10 cellular contexts compared by ENCODE assay signal in genomic region chr4:152458801-152459302, GRCh38.
DNase-seq lines count a peak whose midpoint lies in the region; ATAC-seq, FAIRE-seq and TF ChIP-seq lines count a peak whose summit lies in the region.
"Had no signal": no experiment of that assay in that cellular context is flagged by ENCODE, and none has a peak within 500 bp of the region (broad histone marks: within the 10 kb centered on the region; RNA-seq: fewer than 3 reads in every experiment).

No MANE protein-coding gene starts in this region.

- H3K27ac Mint-ChIP-seq in CD8-positive, alpha-beta memory T cell, result peak overlapping the region; percentile 2 to 89 (median 79)
- H3K27ac Mint-ChIP-seq: neural progenitor cell had no signal

- no peaks in the 10 kb centered on the region for H3K27me3 Mint-ChIP-seq in CD8-positive, alpha-beta memory T cell

- TF ChIP-seq CTCF in fibroblast of the aortic adventitia (IDR thresholded peaks at IDR 0.05; ENCODE audit: insufficient read depth, low read length) (no peak), foreskin keratinocyte (conservative IDR thresholded peaks at IDR 0.05) (no peak)

- CTCF ChIA-PET in CD8-positive, alpha-beta memory T cell (lab: Charles Lee), result interaction anchor here (0.9 to 1.9 kb wide), 2 partner anchors 42 to 73 kb away, joined by 3 read pairs; no protein-coding TSS in a partner anchor

- H3K36me3 ChIP-seq in CD8-positive, alpha-beta memory T cell (ENCODE audit: insufficient read depth, low read length), result no peaks in the 10 kb centered on the region
- H3K36me3 ChIP-seq: neural progenitor cell had no signal

- peaks cover 62 to 84% (median 66%) of the 10 kb centered on the region in 3 donors for H3K4me1 Mint-ChIP-seq in CD8-positive, alpha-beta memory T cell
- H3K4me1 Mint-ChIP-seq: neural progenitor cell had no signal

- ATAC-seq in GM21447 (IDR thresholded peaks at IDR 0.05; ENCODE audit: unreplicated experiment) (peak; percentile 36), foreskin keratinocyte (no peak)

- H3K4me3 ChIP-seq in CD8-positive, alpha-beta memory T cell (ENCODE audit: low read length), result no peak overlapping the region
- no peak overlapping the region for H3K4me3 ChIP-seq in fibroblast of the aortic adventitia (ENCODE audit: low read depth, low read length)
- H3K4me3 ChIP-seq: neural progenitor cell had no signal

- no peak overlapping the region for H3K27ac ChIP-seq in CD8-positive, alpha-beta memory T cell (ENCODE audit: low read depth, low read length)
- no peak overlapping the region for H3K27ac ChIP-seq in foreskin keratinocyte
- H3K27ac ChIP-seq: neural progenitor cell had no signal

- H3K27me3 ChIP-seq in CD8-positive, alpha-beta memory T cell (ENCODE audit: insufficient read depth, low read length, poor library complexity, severe bottlenecking), result no peaks in the 10 kb centered on the region
- no peaks in the 10 kb centered on the region for H3K27me3 ChIP-seq in foreskin keratinocyte
- H3K27me3 ChIP-seq: neural progenitor cell had no signal

- DNase-seq in CD8-positive, alpha-beta memory T cell, result peak in 1 of 5 donors; percentile 4
- DNase-seq in MV-4-11 (lab: John Stamatoyannopoulos, UW) (peak; percentile 75), fibroblast of the aortic adventitia (ENCODE audit: low read depth) (peak; percentile 8), DMS114 treated with DMSO at 0.1 percent for 48 hours (lab: John Stamatoyannopoulos, UW; ENCODE audit: unreplicated experiment) (no peak), frontal cortex (ENCODE audit: low spot score in 2 of 2) (no peak), foreskin melanocyte (no peak), foreskin keratinocyte (no peak)
- DNase-seq: activated CD4-positive, alpha-beta T cell treated with anti-CD3 and anti-CD28 coated beads, Interleukin-2, amount 50 U/mL, for 4 hours had no signal

- H3K36me3 Mint-ChIP-seq in CD8-positive, alpha-beta memory T cell, result peaks cover 2 to 10% (median 2%) of the 10 kb centered on the region in 3 donors

- FAIRE-seq in frontal cortex (lab: Jason Lieb, UNC), result no peak

- H3K4me1 ChIP-seq in CD8-positive, alpha-beta memory T cell (ENCODE audit: insufficient read depth, low read length), result peaks cover 17% of the 10 kb centered on the region
- peaks cover 4% of the 10 kb centered on the region for H3K4me1 ChIP-seq in foreskin keratinocyte
- H3K4me1 ChIP-seq: neural progenitor cell had no signal

- peak overlapping the region in 5 of 7 donors; percentile 7 to 74 (median 63) for H3K4me3 Mint-ChIP-seq in CD8-positive, alpha-beta memory T cell
- H3K4me3 Mint-ChIP-seq: neural progenitor cell had no signal

- no peaks in the 10 kb centered on the region for H3K9me3 Mint-ChIP-seq in CD8-positive, alpha-beta memory T cell

- no peaks in the 10 kb centered on the region for H3K9me3 ChIP-seq in CD8-positive, alpha-beta memory T cell (ENCODE audit: low read length)

- POLR2A ChIA-PET in CD8-positive, alpha-beta memory T cell (lab: Charles Lee), result no interaction called here

Comparison
In these comparisons a context has a peak if more than half of its experiments do, and no peak if none do; other contexts are left out.
1. DNase-seq: peak in MV-4-11 (single experiment) and fibroblast of the aortic adventitia (single experiment); none in DMS114 treated with DMSO at 0.1 percent for 48 hours (single experiment), frontal cortex (0 of 2), foreskin melanocyte (single experiment) and foreskin keratinocyte (0 of 2).